In the genomic region with DNA sequence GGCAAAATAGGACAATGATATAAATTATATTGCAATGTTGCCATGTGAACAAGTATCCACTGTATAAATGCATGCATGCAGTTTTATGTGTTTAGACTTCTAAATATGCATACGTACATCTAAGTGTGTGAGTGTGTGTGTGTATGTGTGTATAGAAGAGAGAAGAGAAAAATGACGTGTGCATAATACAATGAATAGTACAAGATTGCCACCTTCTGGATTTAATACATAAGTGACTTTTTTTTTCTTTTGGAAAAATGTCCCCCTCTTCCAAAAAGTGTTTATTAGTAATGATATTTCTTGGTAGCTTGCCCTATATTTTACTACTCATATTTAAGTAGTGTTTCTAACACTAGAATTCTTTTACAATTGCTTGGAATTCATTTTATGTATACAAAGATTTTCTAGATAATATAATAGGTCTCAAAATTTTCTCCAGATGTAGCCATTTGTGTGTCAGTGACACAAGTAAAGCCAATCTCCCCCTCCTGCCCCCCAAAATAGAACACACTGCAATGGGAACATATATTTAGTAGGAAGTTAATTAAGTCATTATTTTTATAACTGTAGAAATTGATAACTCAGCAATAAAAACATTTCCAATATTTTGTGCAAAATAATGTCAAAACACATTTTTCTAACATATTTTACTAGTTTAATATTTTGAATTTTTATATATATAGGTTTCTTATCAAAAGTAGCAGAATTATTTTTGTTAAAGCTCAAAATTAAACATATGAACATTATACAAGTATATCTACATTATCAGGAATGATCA, we compare ENCODE assay signal across 12 cellular contexts.
DNase-seq lines count a peak whose midpoint lies in the region; ATAC-seq and TF ChIP-seq lines count a peak whose summit lies in the region.
"Had no signal": no experiment of that assay in that cellular context is flagged by ENCODE, and none has a peak within 500 bp of the region (broad histone marks: within the 10 kb centered on the region; RNA-seq: fewer than 3 reads in every experiment).

No MANE protein-coding gene starts in this region.

- H3K27ac ChIP-seq in C4-2B = no peak overlapping the region
- H3K27ac ChIP-seq in Panc1 (ENCODE audit: low read length) = no peak overlapping the region
- H3K27ac ChIP-seq in thyroid gland = no peak overlapping the region
- H3K27ac ChIP-seq in body of pancreas = no peak overlapping the region
- H3K27ac ChIP-seq: thoracic aorta had no signal

- no peaks in the 10 kb centered on the region for H3K27me3 ChIP-seq in Panc1 (ENCODE audit: control insufficient read depth, insufficient read depth, low read length)
- no peaks in the 10 kb centered on the region for H3K27me3 ChIP-seq in thyroid gland
- H3K27me3 ChIP-seq in body of pancreas = no peaks in the 10 kb centered on the region

- TF ChIP-seq POLR2A in thyroid gland (IDR thresholded peaks at IDR 0.05) (no peak), body of pancreas (IDR thresholded peaks at IDR 0.05) (no peak)

- H3K9me3 ChIP-seq in Panc1 (ENCODE audit: control insufficient read depth, insufficient read depth, low read depth, low read length) (no peaks in the 10 kb centered on the region), thyroid gland (no peaks in the 10 kb centered on the region), body of pancreas (no peaks in the 10 kb centered on the region)
- H3K9me3 ChIP-seq: HAP-1, thoracic aorta had no signal

- H3K4me1 ChIP-seq in Panc1 (ENCODE audit: control insufficient read depth, insufficient read depth, low read length) (no peaks in the 10 kb centered on the region), thyroid gland (no peaks in the 10 kb centered on the region), body of pancreas (no peaks in the 10 kb centered on the region)
- H3K4me1 ChIP-seq: HAP-1 had no signal

- H3K4me1 Mint-ChIP-seq in stimulated activated naive B cell treated with anti-CD40 and anti-IgM and Interleukin-4, amounts not matched to agents 10 μg/mL and 1 μg/mL and 100 μg/mL, for 72 hours = no peaks in the 10 kb centered on the region

- POLR2A ChIA-PET in Panc1 (lab: Charles Lee) = no interaction called here

- H3K27ac Mint-ChIP-seq in stimulated activated naive B cell treated with anti-CD40 and anti-IgM and Interleukin-4, amounts not matched to agents 10 μg/mL and 1 μg/mL and 100 μg/mL, for 72 hours = no peak overlapping the region
- H3K27ac Mint-ChIP-seq: activated T-helper 1 cell treated with anti-CD3 and anti-CD28 coated beads, Interleukin-12 subunit alpha, Interleukin-12 subunit beta, Interleukin-2, Interleukin-4 antibody, amounts not matched to agents 30 ng/mL and 10 ng/mL and 1 ng/mL, durations not matched to agents 14 hours and 24 hours and 36 hours had no signal

- intact Hi-C loops in Panc1 (cut with micrococcal nuclease; ENCODE audit: unreplicated experiment) (loop anchor here (5.0 to 10.0 kb wide), 2 partner anchors 689 to 1022 kb away; no protein-coding TSS in a partner anchor), thyroid gland (cut with DNase I) (no loop called here), body of pancreas (cut with DNase I) (no loop called here)

- WGBS in thyroid gland, 2 donors = 2 to 6% methylated on average over 2 of the region's 2 CpGs
- WGBS in body of pancreas, 2 donors = 0% methylated on average over 2 of the region's 2 CpGs

- H3K27me3 Mint-ChIP-seq in stimulated activated naive B cell treated with anti-CD40 and anti-IgM and Interleukin-4, amounts not matched to agents 10 μg/mL and 1 μg/mL and 100 μg/mL, for 72 hours = no peaks in the 10 kb centered on the region

- BruUV-seq in Panc1 (replicated peaks; lab: Mats Ljungman, UMichigan) = no TSS peak

- H3K9me3 Mint-ChIP-seq in stimulated activated naive B cell treated with anti-CD40 and anti-IgM and Interleukin-4, amounts not matched to agents 10 μg/mL and 1 μg/mL and 100 μg/mL, for 72 hours = no peaks in the 10 kb centered on the region

- no peak overlapping the region for H3K4me3 Mint-ChIP-seq in stimulated activated naive B cell treated with anti-CD40 and anti-IgM and Interleukin-4, amounts not matched to agents 10 μg/mL and 1 μg/mL and 100 μg/mL, for 72 hours
- H3K4me3 Mint-ChIP-seq: activated T-helper 1 cell treated with anti-CD3 and anti-CD28 coated beads, Interleukin-12 subunit alpha, Interleukin-12 subunit beta, Interleukin-2, Interleukin-4 antibody, amounts not matched to agents 30 ng/mL and 10 ng/mL and 1 ng/mL, durations not matched to agents 14 hours and 24 hours and 36 hours had no signal

- ATAC-seq in Panc1 = no peak
- no peak for ATAC-seq in body of pancreas
- ATAC-seq in stimulated activated naive B cell treated with anti-CD40 and anti-IgM and Interleukin-4, amounts not matched to agents 10 μg/mL and 1 μg/mL and 100 μg/mL, for 72 hours (replicated peaks) = no peak
- ATAC-seq: right cardiac atrium had no signal

- CTCF ChIA-PET in Panc1 (lab: Charles Lee) = no interaction called here

- H3K36me3 ChIP-seq in Panc1 (ENCODE audit: control insufficient read depth, insufficient read depth, low read length) (no peaks in the 10 kb centered on the region), thyroid gland (no peaks in the 10 kb centered on the region), body of pancreas (replicated peaks in 1 of 2; ENCODE audit: insufficient read depth in 1 of 2, low read depth in 2 of 2) (no peaks in the 10 kb centered on the region)
- H3K36me3 ChIP-seq: HAP-1, thoracic aorta had no signal

- in situ Hi-C loops in Panc1 (cut with HindIII; ENCODE audit: low pct_unique_long_range_greater_than_20kb, low sequenced_read_pairs) = no loop called here

- DNase-seq in Kasumi-1 (lab: John Stamatoyannopoulos, UW) (peak; percentile 86 to 87), Panc1 (ENCODE audit: low read depth, low spot score) (no peak), foreskin melanocyte (peak; percentile 2), T-helper 9 cell (no peak), thyroid gland (no peak), body of pancreas (no peak)
- no peak for DNase-seq in stimulated activated naive B cell treated with anti-CD40 and anti-IgM and Interleukin-4, amounts not matched to agents 10 μg/mL and 1 μg/mL and 100 μg/mL, for 72 hours

- TF ChIP-seq CTCF in C4-2B (conservative IDR thresholded peaks at IDR 0.05) (peak; percentile 29), Panc1 (IDR thresholded peaks at IDR 0.05) (peak; percentile 19; the same call in 1 of the 2 replicates), thyroid gland (IDR thresholded peaks at IDR 0.05) (no peak), body of pancreas (IDR thresholded peaks at IDR 0.05) (peak in 2 of 7 experiments; percentile 15 to 16)

- H3K4me3 ChIP-seq in Panc1 (ENCODE audit: low read depth in 2 of 2, low read length in 2 of 2) (no peak overlapping the region), thyroid gland (replicated peaks in 1 of 3) (no peak overlapping the region), body of pancreas (no peak overlapping the region)
- H3K4me3 ChIP-seq: HAP-1, thoracic aorta had no signal

- H3K36me3 Mint-ChIP-seq in stimulated activated naive B cell treated with anti-CD40 and anti-IgM and Interleukin-4, amounts not matched to agents 10 μg/mL and 1 μg/mL and 100 μg/mL, for 72 hours = no peaks in the 10 kb centered on the region

Comparison
In these comparisons a context has a peak if more than half of its experiments do, and no peak if none do; other contexts are left out.
1. CTCF ChIP-seq: peak in C4-2B (single experiment) and Panc1 (single experiment); none in thyroid gland (0 of 6).
2. DNase-seq: peak in Kasumi-1 (2 of 2) and foreskin melanocyte (single experiment); none in Panc1 (single experiment), T-helper 9 cell (single experiment), thyroid gland (0 of 2), body of pancreas (0 of 4) and stimulated activated naive B cell treated with anti-CD40 and anti-IgM and Interleukin-4, amounts not matched to agents 10 μg/mL and 1 μg/mL and 100 μg/mL, for 72 hours (single experiment).